In the genomic region with DNA sequence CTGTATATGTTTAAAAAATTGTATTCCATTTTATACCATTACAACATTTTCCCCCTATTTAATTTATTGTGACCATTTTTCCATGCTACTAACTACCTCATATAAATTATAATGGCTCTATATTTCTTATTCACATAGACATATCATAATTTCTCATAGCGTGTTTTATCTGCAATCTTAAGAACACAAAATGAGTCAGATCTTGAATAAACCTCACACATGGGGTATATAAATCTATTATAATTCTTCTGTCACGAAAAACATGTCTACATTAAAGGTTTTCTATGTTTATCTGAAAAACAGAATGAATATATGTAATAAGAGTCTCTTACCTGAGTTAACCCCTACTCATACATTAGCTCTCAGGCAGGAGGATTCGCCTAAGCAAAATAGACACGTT, we compare ENCODE assay signal across 23 cellular contexts. TPM values are rescaled to one million over a fixed set of nuclear protein-coding genes. Genes with fewer than 3 reads are reported as not detected.
DNase-seq lines count a peak whose midpoint lies in the region; ATAC-seq and TF ChIP-seq lines count a peak whose summit lies in the region.
"Had no signal": no experiment of that assay in that cellular context is flagged by ENCODE, and none has a peak within 500 bp of the region (broad histone marks: within the 10 kb centered on the region; RNA-seq: fewer than 3 reads in every experiment).

No MANE protein-coding gene starts in this region.

- peak; percentile 64 for ATAC-seq in PC-3
- ATAC-seq in activated T-cell treated with anti-CD3 and anti-CD28 coated beads, Interleukin-2, amount 50 U/mL, for 4 hours = no peak
- ATAC-seq: GM12878 had no signal

- DNase-seq in PC-3 (peak; percentile 79), endodermal cell (no peak), NCI-H524 (lab: John Stamatoyannopoulos, UW) (no peak)
- DNase-seq in activated T-cell treated with anti-CD3 and anti-CD28 coated beads, Interleukin-2, amount 50 U/mL, for 4 hours = no peak
- DNase-seq: 8988T; ACHN; BE2C; C1 segment of cervical spinal cord; CD4-positive, alpha-beta memory T cell; CD4-positive, CD25-positive, alpha-beta regulatory T cell; CD8-positive, alpha-beta memory T cell; COR-L47; DMS 273 treated with DMSO at 0.1 percent for 48 hours; DMS153; DMS53; DMS79; DND-41; EL; GDM1 had no signal

- H3K4me1 Mint-ChIP-seq in endodermal cell = peaks cover 28% of the 10 kb centered on the region
- H3K4me1 Mint-ChIP-seq in activated T-cell treated with anti-CD3 and anti-CD28 coated beads, Interleukin-2, amount 50 U/mL, for 4 hours (ENCODE audit: low read depth) = peaks cover 3% of the 10 kb centered on the region

- no peak overlapping the region for H3K4me3 Mint-ChIP-seq in endodermal cell
- no peak overlapping the region for H3K4me3 Mint-ChIP-seq in activated T-cell treated with anti-CD3 and anti-CD28 coated beads, Interleukin-2, amount 50 U/mL, for 4 hours
- H3K4me3 Mint-ChIP-seq: CD14-positive monocyte; CD4-positive, alpha-beta memory T cell; CD4-positive, CD25-positive, alpha-beta regulatory T cell; CD8-positive, alpha-beta memory T cell had no signal

- TF ChIP-seq CTCF in PC-3 (conservative IDR thresholded peaks at IDR 0.05; ENCODE audit: low read depth, low read length) = no peak
- TF ChIP-seq CTCF in endodermal cell (conservative IDR thresholded peaks at IDR 0.05) = no peak

- H3F3A ChIP-seq in PC-3 (ENCODE audit: low read length, unreplicated experiment) = no peaks in the 10 kb centered on the region

- H3K36me3 ChIP-seq in PC-3 (ENCODE audit: low read depth, low read length) = no peaks in the 10 kb centered on the region
- no peaks in the 10 kb centered on the region for H3K36me3 ChIP-seq in endodermal cell (ENCODE audit: control insufficient read depth, insufficient read depth, low read length)
- no peaks in the 10 kb centered on the region for H3K36me3 ChIP-seq in urinary bladder (ENCODE audit: insufficient read depth)
- H3K36me3 ChIP-seq: BE2C, BLaER1 had no signal

- H3K4me3 ChIP-seq in PC-3 (ENCODE audit: low read length) (no peak overlapping the region), endodermal cell (ENCODE audit: low read length) (no peak overlapping the region), urinary bladder (ENCODE audit: low read depth, low read length) (no peak overlapping the region)
- H3K4me3 ChIP-seq: BLaER1, GM12878 had no signal

- H3K4me1 ChIP-seq in PC-3 (ENCODE audit: insufficient read depth, low read length) (peaks cover 41% of the 10 kb centered on the region), endodermal cell (ENCODE audit: control insufficient read depth, insufficient read depth, low read length) (peaks cover 6% of the 10 kb centered on the region), urinary bladder (ENCODE audit: insufficient read depth) (no peaks in the 10 kb centered on the region)
- H3K4me1 ChIP-seq: BE2C, BLaER1 had no signal

- peaks cover 2% of the 10 kb centered on the region for H3K36me3 Mint-ChIP-seq in endodermal cell (ENCODE audit: low read depth)
- no peaks in the 10 kb centered on the region for H3K36me3 Mint-ChIP-seq in activated T-cell treated with anti-CD3 and anti-CD28 coated beads, Interleukin-2, amount 50 U/mL, for 4 hours (ENCODE audit: insufficient read depth)
- H3K36me3 Mint-ChIP-seq: CD4-positive, alpha-beta memory T cell; CD4-positive, CD25-positive, alpha-beta regulatory T cell; CD8-positive, alpha-beta memory T cell had no signal

- H3K27ac ChIP-seq in PC-3 (ENCODE audit: low read length) (peak overlapping the region; percentile 54), endodermal cell (ENCODE audit: low read depth, low read length) (no peak overlapping the region), urinary bladder (ENCODE audit: low read depth) (peak overlapping the region; percentile 23)
- H3K27ac ChIP-seq: BLaER1 had no signal

- peaks cover 8% of the 10 kb centered on the region for H3K9me3 Mint-ChIP-seq in endodermal cell
- H3K9me3 Mint-ChIP-seq in activated T-cell treated with anti-CD3 and anti-CD28 coated beads, Interleukin-2, amount 50 U/mL, for 4 hours = peaks cover 1% of the 10 kb centered on the region
- H3K9me3 Mint-ChIP-seq: CD4-positive, CD25-positive, alpha-beta regulatory T cell; CD8-positive, alpha-beta memory T cell had no signal

- CTCF ChIA-PET in PC-3 (lab: Charles Lee) = interaction anchor here (0.5 to 0.6 kb wide), 2 partner anchors 47 to 702 kb away, joined by 3 to 7 read pairs; no protein-coding TSS in a partner anchor

- H3K27me3 ChIP-seq in PC-3 (ENCODE audit: low read length) = no peaks in the 10 kb centered on the region
- no peaks in the 10 kb centered on the region for H3K27me3 ChIP-seq in endodermal cell (ENCODE audit: control insufficient read depth, insufficient read depth, low read length, poor library complexity, severe bottlenecking)
- H3K27me3 ChIP-seq: BLaER1 had no signal

- 0 out of 2 replicates have a peak, but pooled peaks cover 3% of the 10 kb centered on the region for H3K9me2 ChIP-seq in PC-3 (replicated peaks; ENCODE audit: low read length)

- H3K27ac Mint-ChIP-seq in endodermal cell = peak overlapping the region; percentile 98
- H3K27ac Mint-ChIP-seq: CD14-positive monocyte; CD4-positive, alpha-beta memory T cell; CD4-positive, CD25-positive, alpha-beta regulatory T cell; CD8-positive, alpha-beta memory T cell had no signal

- H3K27me3 Mint-ChIP-seq in endodermal cell (ENCODE audit: insufficient read depth) = no peaks in the 10 kb centered on the region
- H3K27me3 Mint-ChIP-seq in activated T-cell treated with anti-CD3 and anti-CD28 coated beads, Interleukin-2, amount 50 U/mL, for 4 hours (ENCODE audit: low read depth) = peaks cover 7% of the 10 kb centered on the region

- POLR2A ChIA-PET in PC-3 (lab: Charles Lee; ENCODE audit: unreplicated experiment) = no interaction called here

- no TSS peak for BruUV-seq in PC-3 (replicated peaks; lab: Mats Ljungman, UMichigan)

- H3K79me2 ChIP-seq in PC-3 (ENCODE audit: low read length) = no peaks in the 10 kb centered on the region

- no peaks in the 10 kb centered on the region for H4K20me1 ChIP-seq in PC-3 (ENCODE audit: low read length)
- H4K20me1 ChIP-seq: BLaER1 had no signal

- WGBS in endodermal cell (ENCODE audit: insufficient coverage in 1 of 2, insufficient read length in 1 of 2), 2 experiments = 90 to 93% methylated on average over 2 to 3 of the region's 4 CpGs
- 71% methylated on average over 4 of the region's 4 CpGs for WGBS in urinary bladder

- intact Hi-C loops in PC-3 (cut with micrococcal nuclease) = loop anchor here (1.0 kb wide), 2 partner anchors 50 to 86 kb away; partner anchors contain the start of gene ERGIC2

- H3K9ac ChIP-seq in PC-3 (ENCODE audit: low read length) (peak overlapping the region; percentile 3; the same call in 1 of the 2 replicates), endodermal cell (ENCODE audit: extremely low read depth, low read length, poor library complexity, severe bottlenecking) (no peak overlapping the region)
- H3K9ac ChIP-seq: BLaER1 had no signal

- peak overlapping the region; percentile 22 for H3K4me2 ChIP-seq in PC-3 (ENCODE audit: low read length)
- H3K4me2 ChIP-seq: BLaER1 had no signal

- H2AFZ ChIP-seq in PC-3 (ENCODE audit: low read length) = no peak overlapping the region

- H3K9me3 ChIP-seq in PC-3 (ENCODE audit: low read length) = no peaks in the 10 kb centered on the region
- H3K9me3 ChIP-seq in endodermal cell (ENCODE audit: control insufficient read depth, low read length) = peaks cover 8% of the 10 kb centered on the region
- H3K9me3 ChIP-seq: BE2C had no signal

RNA-seq across cellular contexts. Expression of gene ERGIC2, which starts 50.5 kb away (rescaled TPM):
- total RNA-seq in PC-3 (2014; rRNA removed) = 142 and 184 TPM in 2 replicates
- total RNA-seq in endodermal cell = 100 to 1,000 TPM; 101 to 170 TPM
- polyA plus RNA-seq in endodermal cell (2013, experiment 1 of 2) = 70.5 TPM
- 68.6 TPM for polyA plus RNA-seq in endodermal cell (2013, experiment 2 of 2)
- 93.9 TPM for total RNA-seq in urinary bladder
- polyA plus RNA-seq in urinary bladder = 54.5 TPM
- 100 to 1,000 TPM; 100 to 109 (median 102) TPM for total RNA-seq in activated T-cell treated with anti-CD3 and anti-CD28 coated beads, Interleukin-2, amount 50 U/mL, for 4 hours
